In the genomic region with DNA sequence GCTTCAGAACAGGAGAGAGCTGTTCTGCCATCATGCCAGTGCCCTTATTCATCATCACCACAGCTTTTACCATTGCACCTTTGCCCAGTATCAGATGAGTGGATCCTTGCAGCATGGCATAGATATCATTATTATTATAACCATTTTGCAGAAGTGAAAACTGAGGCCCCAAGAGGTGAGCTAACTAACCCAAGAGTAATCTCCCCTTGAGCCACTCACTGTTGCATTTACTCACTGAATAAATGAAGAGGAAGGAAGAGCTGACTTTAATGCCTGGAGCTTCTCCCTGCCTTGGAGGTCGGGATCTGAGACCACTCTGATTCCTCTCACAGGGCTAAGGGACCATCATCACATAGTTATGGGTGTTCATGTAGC, we compare ENCODE assay signal across 2 cellular contexts.
TF ChIP-seq lines count a peak whose summit lies in the region.

No MANE protein-coding gene starts in this region.

TF ChIP-seq in HCT116, 20 proteins besides CTCF, POLR2A, EP300 and RAD21:
- TF ChIP-seq JUND (IDR thresholded peaks at IDR 0.05) (peak; percentile 10; the same call in 1 of the 2 replicates), TCF7L2 (IDR thresholded peaks at IDR 0.05; ENCODE audit: borderline replicate concordance, extremely low read depth, insufficient read depth, insufficient read length) (no peak)
TF ChIP-seq in HCT116: peak in this region for 1.

TF ChIP-seq in GM12878, 131 proteins besides CTCF, POLR2A, EP300 and RAD21:
- TF ChIP-seq NR2C1 (IDR thresholded peaks at IDR 0.05) (no peak), CBFB (IDR thresholded peaks at IDR 0.05; ENCODE audit: low read depth) (no peak), SMAD5 (IDR thresholded peaks at IDR 0.05; ENCODE audit: low read depth) (no peak), ZBTB11 (CRISPR knock-in tag; IDR thresholded peaks at IDR 0.05) (no peak), NRF1 (conservative IDR thresholded peaks at IDR 0.05; ENCODE audit: low read depth, low read length) (no peak), ZNF274 (IDR thresholded peaks at IDR 0.05; ENCODE audit: insufficient read depth, insufficient read length) (no peak), POU2F2 (IDR thresholded peaks at IDR 0.05; ENCODE audit: borderline replicate concordance, low read depth, low read length) (no peak), NFXL1 (IDR thresholded peaks at IDR 0.05; ENCODE audit: borderline replicate concordance) (no peak)
